Comparison of ENCODE assay signal across 33 cellular contexts in the genomic region with DNA sequence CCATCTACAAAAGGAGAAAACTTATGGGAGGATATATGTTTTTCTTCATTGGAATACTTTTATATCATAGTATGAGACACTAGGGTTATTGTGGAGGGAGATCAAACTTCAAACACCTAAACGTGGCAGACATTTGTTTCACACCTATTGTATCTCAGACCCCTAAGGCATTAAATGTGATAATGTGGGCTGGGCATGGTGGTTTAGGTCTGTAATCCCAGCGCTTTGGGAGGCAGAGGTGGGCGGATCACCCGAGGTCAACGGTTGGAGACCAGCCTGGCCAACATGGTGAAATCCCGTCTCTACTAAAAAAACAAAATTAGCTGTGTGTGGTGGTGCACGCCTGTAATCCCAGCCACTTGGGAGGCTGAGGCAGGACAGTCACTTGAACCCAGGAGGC.
"Had no signal": no experiment of that assay in that cellular context is flagged by ENCODE, and none has a peak within 500 bp of the region (broad histone marks: within the 10 kb centered on the region; RNA-seq: fewer than 3 reads in every experiment).

No MANE protein-coding gene starts in this region.

- H3K9me2 ChIP-seq: SK-N-SH had no signal

- H3K4me2 ChIP-seq: SK-N-SH had no signal

- H3K27ac ChIP-seq: adrenal gland, body of pancreas, SJCRH30 had no signal

- H3K36me3 ChIP-seq: adrenal gland, SJCRH30 had no signal

- H3K4me3 Mint-ChIP-seq: activated B cell treated with CpG ODN at 0.5 μM for 24 hours; activated CD4-positive, alpha-beta memory T cell treated with anti-CD3 and anti-CD28 coated beads for 36 hours; activated naive CD4-positive, alpha-beta T cell treated with anti-CD3 and anti-CD28 coated beads for 36 hours; activated T-cell treated with anti-CD3 and anti-CD28 coated beads, Interleukin-2, amount 50 U/mL, for 4 hours; activated T-helper 1 cell treated with anti-CD3 and anti-CD28 coated beads, Interleukin-12 subunit alpha, Interleukin-12 subunit beta, Interleukin-2, Interleukin-4 antibody, amounts not matched to agents 30 ng/mL and 10 ng/mL and 1 ng/mL, durations not matched to agents 14 hours and 24 hours and 36 hours; T-helper 1 cell treated with Interleukin-12 subunit alpha and Interleukin-12 subunit beta and Interleukin-4 antibody, amounts not matched to agents 30 μg/mL and 1 μg/mL, for 36 hours; T-helper 2 cell treated with Interferon-gamma antibody and Interleukin-4, amounts not matched to agents 5 μg/mL and 100 μg/mL, for 36 hours had no signal

- H3K9me3 ChIP-seq: adrenal gland, body of pancreas, SJCRH30, SK-N-SH had no signal

- H3K27me3 ChIP-seq: body of pancreas, SJCRH30 had no signal

- H3K9me3 Mint-ChIP-seq: activated B cell treated with CpG ODN at 0.5 μM for 24 hours; activated CD4-positive, alpha-beta memory T cell treated with anti-CD3 and anti-CD28 coated beads for 36 hours; activated naive CD4-positive, alpha-beta T cell treated with anti-CD3 and anti-CD28 coated beads for 36 hours; activated naive CD4-positive, alpha-beta T cell treated with anti-CD3 and anti-CD28 coated beads, Interleukin-2, amount 50 U/mL, for 72 hours; activated T-cell treated with anti-CD3 and anti-CD28 coated beads, Interleukin-2, amount 50 U/mL, for 4 hours; activated T-helper 1 cell treated with anti-CD3 and anti-CD28 coated beads, Interleukin-12 subunit alpha, Interleukin-12 subunit beta, Interleukin-2, Interleukin-4 antibody, amounts not matched to agents 30 ng/mL and 10 ng/mL and 1 ng/mL, durations not matched to agents 14 hours and 24 hours and 36 hours; T-helper 1 cell treated with Interleukin-12 subunit alpha and Interleukin-12 subunit beta and Interleukin-4 antibody, amounts not matched to agents 30 μg/mL and 1 μg/mL, for 36 hours; T-helper 2 cell treated with Interferon-gamma antibody and Interleukin-4, amounts not matched to agents 5 μg/mL and 100 μg/mL, for 36 hours had no signal

- H3K4me3 ChIP-seq: adrenal gland, body of pancreas, SJCRH30 had no signal

- H3K36me3 Mint-ChIP-seq: activated CD4-positive, alpha-beta memory T cell treated with anti-CD3 and anti-CD28 coated beads for 36 hours had no signal

- ATAC-seq: activated naive CD4-positive, alpha-beta T cell treated with anti-CD3 and anti-CD28 coated beads, Interleukin-2, amount 50 U/mL, for 72 hours; activated T-cell treated with anti-CD3 and anti-CD28 coated beads, Interleukin-2, amount 50 U/mL, for 4 hours; body of pancreas had no signal

- H3K27ac Mint-ChIP-seq: activated B cell treated with CpG ODN at 0.5 μM for 24 hours; activated CD4-positive, alpha-beta memory T cell treated with anti-CD3 and anti-CD28 coated beads for 36 hours; activated naive CD4-positive, alpha-beta T cell treated with anti-CD3 and anti-CD28 coated beads for 36 hours; activated naive CD4-positive, alpha-beta T cell treated with anti-CD3 and anti-CD28 coated beads, Interleukin-2, amount 50 U/mL, for 72 hours; activated T-helper 1 cell treated with anti-CD3 and anti-CD28 coated beads, Interleukin-12 subunit alpha, Interleukin-12 subunit beta, Interleukin-2, Interleukin-4 antibody, amounts not matched to agents 30 ng/mL and 10 ng/mL and 1 ng/mL, durations not matched to agents 14 hours and 24 hours and 36 hours; T-helper 1 cell treated with Interleukin-12 subunit alpha and Interleukin-12 subunit beta and Interleukin-4 antibody, amounts not matched to agents 30 μg/mL and 1 μg/mL, for 36 hours; T-helper 2 cell treated with Interferon-gamma antibody and Interleukin-4, amounts not matched to agents 5 μg/mL and 100 μg/mL, for 36 hours had no signal

- DNase-seq: activated B cell treated with CpG ODN at 0.5 μM for 24 hours; activated CD4-positive, alpha-beta memory T cell treated with anti-CD3 and anti-CD28 coated beads for 36 hours; activated CD4-positive, alpha-beta T cell treated with anti-CD3 and anti-CD28 coated beads for 4 hours; activated CD4-positive, alpha-beta T cell treated with anti-CD3 and anti-CD28 coated beads, Interleukin-2, amount 50 U/mL, for 1 hour; activated CD4-positive, CD25-positive, alpha-beta regulatory T cell treated with anti-CD3 and anti-CD28 coated beads, Interleukin-2, amount 50 U/mL, for 72 hours; activated CD8-positive, alpha-beta memory T cell treated with anti-CD3 and anti-CD28 coated beads, Interleukin-2, amount 50 U/mL, for 4 hours; activated gamma-delta T cell treated with Interleukin-2 at 50 U/mL for 16 hours; activated naive CD4-positive, alpha-beta T cell treated with anti-CD3 and anti-CD28 coated beads for 36 hours; activated T-cell treated with anti-CD3 and anti-CD28 coated beads for 4 hours; activated T-cell treated with anti-CD3 and anti-CD28 coated beads, Interleukin-2, amount 50 U/mL, for 4 hours; adrenal gland; body of pancreas; caudate nucleus; Kasumi-1; KG1; MM.1S; NCI-H1092; NCI-H146; NCI-H187; NCI-H2029 treated with DMSO at 0.1 percent for 48 hours; NCI-H2107; NCI-H2171; NCI-H510A; NCI-H526; NCI-H748 treated with DMSO at 0.1 percent for 48 hours; NK-92 treated with Interleukin-12 subunit alpha and Interleukin-12 subunit beta, amount 100 ng/mL, for 24 hours; SHP77; SJCRH30; SK-N-SH had no signal

- H3K9ac ChIP-seq: SK-N-SH had no signal
